11 cellular contexts compared by ENCODE assay signal in genomic region chr1:19479351-19480120, GRCh38. TPM values are rescaled to one million over a fixed set of nuclear protein-coding genes. Genes with fewer than 3 reads are reported as not detected.
DNase-seq lines count a peak whose midpoint lies in the region; ATAC-seq and TF ChIP-seq lines count a peak whose summit lies in the region.
"Had no signal": no experiment of that assay in that cellular context is flagged by ENCODE, and none has a peak within 500 bp of the region (broad histone marks: within the 10 kb centered on the region; RNA-seq: fewer than 3 reads in every experiment).

No MANE protein-coding gene starts in this region.

- H3K4me2 ChIP-seq in hepatocyte: no peak overlapping the region

- no peak for ATAC-seq in activated naive CD4-positive, alpha-beta T cell treated with anti-CD3 and anti-CD28 coated beads, Interleukin-2, amount 50 U/mL, for 72 hours
- no peak for ATAC-seq in memory B cell (ENCODE audit: low read depth)

- peaks cover 100% of the 10 kb centered on the region for H3K79me2 ChIP-seq in hepatocyte

- H3K4me1 ChIP-seq in vagina (peaks cover 97% of the 10 kb centered on the region), hepatocyte (ENCODE audit: insufficient read depth) (peaks cover 49% of the 10 kb centered on the region)

- no peak overlapping the region for H3K4me3 ChIP-seq in vagina
- H3K4me3 ChIP-seq in hepatocyte: no peak overlapping the region

- H3K27me3 ChIP-seq in vagina (no peaks in the 10 kb centered on the region), hepatocyte (no peaks in the 10 kb centered on the region)

- H3K27ac Mint-ChIP-seq in activated naive CD4-positive, alpha-beta T cell treated with anti-CD3 and anti-CD28 coated beads, Interleukin-2, amount 50 U/mL, for 24 hours: peak overlapping the region; percentile 77
- H3K27ac Mint-ChIP-seq in activated naive CD4-positive, alpha-beta T cell treated with anti-CD3 and anti-CD28 coated beads, Interleukin-2, amount 50 U/mL, for 72 hours: peak overlapping the region in 1 of 2 donors; percentile 75
- peak overlapping the region; percentile 96 for H3K27ac Mint-ChIP-seq in activated naive CD8-positive, alpha-beta T cell
- peak overlapping the region; percentile 94 for H3K27ac Mint-ChIP-seq in memory B cell

- H3K36me3 ChIP-seq in vagina (peaks cover 0 to 4% of the 10 kb centered on the region in 2 donors), hepatocyte (replicated peaks; ENCODE audit: insufficient read depth, low read depth) (no peaks in the 10 kb centered on the region)

- H3K4me1 Mint-ChIP-seq in activated naive CD4-positive, alpha-beta T cell treated with anti-CD3 and anti-CD28 coated beads, Interleukin-2, amount 50 U/mL, for 24 hours: peaks cover 93% of the 10 kb centered on the region
- peaks cover 93% of the 10 kb centered on the region for H3K4me1 Mint-ChIP-seq in activated naive CD8-positive, alpha-beta T cell (ENCODE audit: low read depth)
- H3K4me1 Mint-ChIP-seq in memory B cell: peaks cover 73% of the 10 kb centered on the region

- TF ChIP-seq POLR2A in vagina (IDR thresholded peaks at IDR 0.05): no peak

- H3K9me3 ChIP-seq in vagina (no peaks in the 10 kb centered on the region), hepatocyte (ENCODE audit: low read depth) (no peaks in the 10 kb centered on the region)

- 59% methylated on average over 6 of the region's 6 CpGs for WGBS in hepatocyte (ENCODE audit: low lambda C conversion rate, missing lambda C conversion rate)

- peak overlapping the region; percentile 23 for H3K4me3 Mint-ChIP-seq in activated naive CD4-positive, alpha-beta T cell treated with anti-CD3 and anti-CD28 coated beads, Interleukin-2, amount 50 U/mL, for 24 hours
- peak overlapping the region; percentile 35 for H3K4me3 Mint-ChIP-seq in activated naive CD8-positive, alpha-beta T cell
- H3K4me3 Mint-ChIP-seq in memory B cell: peak overlapping the region; percentile 55

- H4K20me1 ChIP-seq in hepatocyte (ENCODE audit: insufficient read depth, poor library complexity, severe bottlenecking): peaks cover 100% of the 10 kb centered on the region

- no peaks in the 10 kb centered on the region for H3K9me2 ChIP-seq in hepatocyte (replicated peaks; ENCODE audit: insufficient read depth)

- no peaks in the 10 kb centered on the region for H3K9me3 Mint-ChIP-seq in activated naive CD4-positive, alpha-beta T cell treated with anti-CD3 and anti-CD28 coated beads, Interleukin-2, amount 50 U/mL, for 24 hours
- H3K9me3 Mint-ChIP-seq in activated naive CD4-positive, alpha-beta T cell treated with anti-CD3 and anti-CD28 coated beads, Interleukin-2, amount 50 U/mL, for 72 hours: no peaks in the 10 kb centered on the region
- H3K9me3 Mint-ChIP-seq in activated naive CD8-positive, alpha-beta T cell (ENCODE audit: low read depth): no peaks in the 10 kb centered on the region
- no peaks in the 10 kb centered on the region for H3K9me3 Mint-ChIP-seq in memory B cell

- H2AFZ ChIP-seq in hepatocyte: no peak overlapping the region

- H3K27me3 Mint-ChIP-seq in activated naive CD4-positive, alpha-beta T cell treated with anti-CD3 and anti-CD28 coated beads, Interleukin-2, amount 50 U/mL, for 24 hours: no peaks in the 10 kb centered on the region
- H3K27me3 Mint-ChIP-seq in activated naive CD8-positive, alpha-beta T cell: no peaks in the 10 kb centered on the region
- no peaks in the 10 kb centered on the region for H3K27me3 Mint-ChIP-seq in memory B cell

- DNase-seq in activated naive CD4-positive, alpha-beta T cell treated with anti-CD3 and anti-CD28 coated beads, Interleukin-2, amount 50 U/mL, for 72 hours (ENCODE audit: low spot score in 2 of 2): no peak
- no peak for DNase-seq in memory B cell (ENCODE audit: low spot score in 2 of 2)
- no peak for DNase-seq in vagina (ENCODE audit: extremely low spot score in 2 of 2)
- no peak for DNase-seq in NCI-H2107 (lab: John Stamatoyannopoulos, UW)
- no peak for DNase-seq in germinal center (ENCODE audit: low spot score)
- DNase-seq in hepatocyte (ENCODE audit: low spot score): no peak
- DNase-seq: islet precursor cell; NCI-H146; stimulated activated CD4-positive, alpha-beta T cell treated with anti-CD3 and anti-CD28 coated beads, Interleukin-1b, Interleukin-23, amount 100 ng/mL, for 48 hours had no signal

- no peak for TF ChIP-seq CTCF in vagina (IDR thresholded peaks at IDR 0.05)
- no peak for TF ChIP-seq CTCF in hepatocyte (IDR thresholded peaks at IDR 0.05; ENCODE audit: poor library complexity)

- peaks cover 1% of the 10 kb centered on the region for H3K36me3 Mint-ChIP-seq in activated naive CD4-positive, alpha-beta T cell treated with anti-CD3 and anti-CD28 coated beads, Interleukin-2, amount 50 U/mL, for 24 hours
- H3K36me3 Mint-ChIP-seq in activated naive CD4-positive, alpha-beta T cell treated with anti-CD3 and anti-CD28 coated beads, Interleukin-2, amount 50 U/mL, for 72 hours: peaks cover 18 to 19% of the 10 kb centered on the region in 2 donors
- H3K36me3 Mint-ChIP-seq in activated naive CD8-positive, alpha-beta T cell: peaks cover 7% of the 10 kb centered on the region
- peaks cover 8% of the 10 kb centered on the region for H3K36me3 Mint-ChIP-seq in memory B cell

- intact Hi-C loops in vagina (cut with DNase I): loop anchor here (10.0 kb wide), 1 partner anchor 45 kb away; no protein-coding TSS in a partner anchor

- H3K27ac ChIP-seq in vagina (peak overlapping the region; percentile 57), hepatocyte (no peak overlapping the region)

RNA-seq across cellular contexts. Expression of gene CAPZB, which starts 5.8 kb away (rescaled TPM):
- total RNA-seq in activated naive CD4-positive, alpha-beta T cell treated with anti-CD3 and anti-CD28 coated beads, Interleukin-2, amount 50 U/mL, for 72 hours: 100 to 1,000 TPM; 404 to 419 TPM
- 152 TPM for total RNA-seq in vagina
- 139 and 165 TPM in 2 replicates for total RNA-seq in hepatocyte
- 260 and 261 TPM in 2 replicates for polyA plus RNA-seq in hepatocyte
